ENCODE assay signal across 1 cellular context in the genomic region with DNA sequence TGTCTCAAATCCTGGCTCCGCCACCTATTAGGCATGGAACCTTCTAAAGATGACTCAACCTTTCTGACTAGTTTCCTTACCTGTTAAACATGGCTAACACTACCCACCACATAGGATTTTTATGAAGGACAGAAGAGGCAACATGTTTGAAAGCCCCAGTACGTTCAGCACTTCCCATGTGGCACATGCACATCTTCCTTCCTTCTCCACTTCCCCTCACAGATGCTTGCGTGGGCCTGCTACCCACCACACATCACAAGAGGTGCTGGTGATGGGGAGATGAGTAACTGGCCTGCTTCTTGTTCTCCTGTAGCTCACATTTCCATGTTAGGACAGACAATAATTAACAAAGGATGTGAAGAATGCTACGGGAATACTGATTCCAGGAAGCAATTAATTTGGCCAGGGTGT.
TF ChIP-seq lines count a peak whose summit lies in the region.

No MANE protein-coding gene starts in this region.

TF ChIP-seq in SK-N-SH treated with all-trans-retinoic acid at 6 μM for 48 hours, 23 proteins besides CTCF, POLR2A, EP300 and RAD21 (continued from another document):
- TF ChIP-seq, protein P1, sequence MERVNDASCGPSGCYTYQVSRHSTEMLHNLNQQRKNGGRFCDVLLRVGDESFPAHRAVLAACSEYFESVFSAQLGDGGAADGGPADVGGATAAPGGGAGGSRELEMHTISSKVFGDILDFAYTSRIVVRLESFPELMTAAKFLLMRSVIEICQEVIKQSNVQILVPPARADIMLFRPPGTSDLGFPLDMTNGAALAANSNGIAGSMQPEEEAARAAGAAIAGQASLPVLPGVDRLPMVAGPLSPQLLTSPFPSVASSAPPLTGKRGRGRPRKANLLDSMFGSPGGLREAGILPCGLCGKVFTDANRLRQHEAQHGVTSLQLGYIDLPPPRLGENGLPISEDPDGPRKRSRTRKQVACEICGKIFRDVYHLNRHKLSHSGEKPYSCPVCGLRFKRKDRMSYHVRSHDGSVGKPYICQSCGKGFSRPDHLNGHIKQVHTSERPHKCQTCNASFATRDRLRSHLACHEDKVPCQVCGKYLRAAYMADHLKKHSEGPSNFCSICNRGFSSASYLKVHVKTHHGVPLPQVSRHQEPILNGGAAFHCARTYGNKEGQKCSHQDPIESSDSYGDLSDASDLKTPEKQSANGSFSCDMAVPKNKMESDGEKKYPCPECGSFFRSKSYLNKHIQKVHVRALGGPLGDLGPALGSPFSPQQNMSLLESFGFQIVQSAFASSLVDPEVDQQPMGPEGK (CRISPR knock-in tag; IDR thresholded peaks at IDR 0.05; ENCODE audit: borderline replicate concordance) = no peak
- TF ChIP-seq ZC3H10 (CRISPR knock-in tag; IDR thresholded peaks at IDR 0.05) = no peak
TF ChIP-seq in SK-N-SH treated with all-trans-retinoic acid at 6 μM for 48 hours: peak in this region for 0.
